Comparison of ENCODE assay signal across 1 cellular context in genomic region chr4:6180841-6181631, GRCh38.
TF ChIP-seq lines count a peak whose summit lies in the region.

No MANE protein-coding gene starts in this region.

TF ChIP-seq in SK-N-SH treated with all-trans-retinoic acid at 6 μM for 48 hours, 23 proteins besides CTCF, POLR2A, EP300 and RAD21 (continued from another document):
- TF ChIP-seq, protein P1, sequence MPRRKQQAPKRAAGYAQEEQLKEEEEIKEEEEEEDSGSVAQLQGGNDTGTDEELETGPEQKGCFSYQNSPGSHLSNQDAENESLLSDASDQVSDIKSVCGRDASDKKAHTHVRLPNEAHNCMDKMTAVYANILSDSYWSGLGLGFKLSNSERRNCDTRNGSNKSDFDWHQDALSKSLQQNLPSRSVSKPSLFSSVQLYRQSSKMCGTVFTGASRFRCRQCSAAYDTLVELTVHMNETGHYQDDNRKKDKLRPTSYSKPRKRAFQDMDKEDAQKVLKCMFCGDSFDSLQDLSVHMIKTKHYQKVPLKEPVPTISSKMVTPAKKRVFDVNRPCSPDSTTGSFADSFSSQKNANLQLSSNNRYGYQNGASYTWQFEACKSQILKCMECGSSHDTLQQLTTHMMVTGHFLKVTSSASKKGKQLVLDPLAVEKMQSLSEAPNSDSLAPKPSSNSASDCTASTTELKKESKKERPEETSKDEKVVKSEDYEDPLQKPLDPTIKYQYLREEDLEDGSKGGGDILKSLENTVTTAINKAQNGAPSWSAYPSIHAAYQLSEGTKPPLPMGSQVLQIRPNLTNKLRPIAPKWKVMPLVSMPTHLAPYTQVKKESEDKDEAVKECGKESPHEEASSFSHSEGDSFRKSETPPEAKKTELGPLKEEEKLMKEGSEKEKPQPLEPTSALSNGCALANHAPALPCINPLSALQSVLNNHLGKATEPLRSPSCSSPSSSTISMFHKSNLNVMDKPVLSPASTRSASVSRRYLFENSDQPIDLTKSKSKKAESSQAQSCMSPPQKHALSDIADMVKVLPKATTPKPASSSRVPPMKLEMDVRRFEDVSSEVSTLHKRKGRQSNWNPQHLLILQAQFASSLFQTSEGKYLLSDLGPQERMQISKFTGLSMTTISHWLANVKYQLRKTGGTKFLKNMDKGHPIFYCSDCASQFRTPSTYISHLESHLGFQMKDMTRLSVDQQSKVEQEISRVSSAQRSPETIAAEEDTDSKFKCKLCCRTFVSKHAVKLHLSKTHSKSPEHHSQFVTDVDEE (CRISPR knock-in tag; IDR thresholded peaks at IDR 0.05) = no peak
- no peak for TF ChIP-seq ESRRG (CRISPR knock-in tag; IDR thresholded peaks at IDR 0.05)
- TF ChIP-seq CSDC2 (CRISPR knock-in tag; IDR thresholded peaks at IDR 0.05) = no peak
- no peak for TF ChIP-seq ZFP30 (CRISPR knock-in tag; IDR thresholded peaks at IDR 0.05)
- TF ChIP-seq ARNTL (CRISPR knock-in tag; IDR thresholded peaks at IDR 0.05; ENCODE audit: borderline replicate concordance, low read depth) = no peak
